2 cellular contexts compared by ENCODE assay signal in the genomic region with DNA sequence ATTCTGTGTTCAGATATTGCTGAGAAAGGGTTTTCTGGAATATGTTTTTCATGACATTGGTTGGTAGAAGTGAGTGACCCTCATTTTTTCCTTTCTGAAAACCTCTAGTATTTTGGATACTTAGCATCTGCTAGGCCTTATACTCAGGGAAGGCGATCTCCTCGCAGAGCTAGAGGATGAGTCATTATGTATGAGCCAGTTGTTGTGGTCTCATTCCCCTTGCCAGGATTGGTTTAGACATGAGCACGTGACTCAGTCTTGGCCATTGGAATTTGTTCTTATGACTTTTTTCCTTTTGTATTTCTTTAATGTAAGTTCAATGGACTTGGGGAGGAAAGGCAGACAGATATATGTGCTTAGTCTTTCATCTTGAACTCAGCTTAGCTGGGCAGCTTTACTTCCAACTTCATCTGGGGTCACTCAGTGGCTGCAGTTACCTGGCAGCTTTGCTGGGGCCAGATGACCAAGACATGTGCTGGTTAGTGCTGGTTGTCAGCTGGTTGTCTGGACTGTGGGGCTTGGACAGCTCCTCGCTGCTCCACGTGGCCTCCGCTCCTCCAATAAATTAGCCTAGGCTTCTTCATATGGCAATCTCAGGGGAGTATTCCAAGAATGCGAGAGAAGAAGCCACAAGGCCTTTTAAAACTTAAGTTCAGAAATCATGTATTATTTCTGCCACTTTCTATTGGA.
A peak's percentile ranks its signal among the peaks of the same experiment; 100 is the strongest.
TF ChIP-seq lines count a peak whose summit lies in the region.

No MANE protein-coding gene starts in this region.

TF ChIP-seq in K562, 482 proteins besides CTCF, POLR2A, EP300 and RAD21 (continued from another document and continues in another):
- TF ChIP-seq, protein P1, sequence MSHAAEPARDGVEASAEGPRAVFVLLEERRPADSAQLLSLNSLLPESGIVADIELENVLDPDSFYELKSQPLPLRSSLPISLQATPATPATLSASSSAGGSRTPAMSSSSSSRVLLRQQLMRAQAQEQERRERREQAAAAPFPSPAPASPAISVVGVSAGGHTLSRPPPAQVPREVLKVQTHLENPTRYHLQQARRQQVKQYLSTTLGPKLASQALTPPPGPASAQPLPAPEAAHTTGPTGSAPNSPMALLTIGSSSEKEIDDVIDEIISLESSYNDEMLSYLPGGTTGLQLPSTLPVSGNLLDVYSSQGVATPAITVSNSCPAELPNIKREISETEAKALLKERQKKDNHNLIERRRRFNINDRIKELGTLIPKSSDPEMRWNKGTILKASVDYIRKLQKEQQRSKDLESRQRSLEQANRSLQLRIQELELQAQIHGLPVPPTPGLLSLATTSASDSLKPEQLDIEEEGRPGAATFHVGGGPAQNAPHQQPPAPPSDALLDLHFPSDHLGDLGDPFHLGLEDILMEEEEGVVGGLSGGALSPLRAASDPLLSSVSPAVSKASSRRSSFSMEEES (CRISPR knock-in tag; IDR thresholded peaks at IDR 0.05): peak; percentile 52; the same call in 1 of the 2 replicates
- TF ChIP-seq, protein P2, sequence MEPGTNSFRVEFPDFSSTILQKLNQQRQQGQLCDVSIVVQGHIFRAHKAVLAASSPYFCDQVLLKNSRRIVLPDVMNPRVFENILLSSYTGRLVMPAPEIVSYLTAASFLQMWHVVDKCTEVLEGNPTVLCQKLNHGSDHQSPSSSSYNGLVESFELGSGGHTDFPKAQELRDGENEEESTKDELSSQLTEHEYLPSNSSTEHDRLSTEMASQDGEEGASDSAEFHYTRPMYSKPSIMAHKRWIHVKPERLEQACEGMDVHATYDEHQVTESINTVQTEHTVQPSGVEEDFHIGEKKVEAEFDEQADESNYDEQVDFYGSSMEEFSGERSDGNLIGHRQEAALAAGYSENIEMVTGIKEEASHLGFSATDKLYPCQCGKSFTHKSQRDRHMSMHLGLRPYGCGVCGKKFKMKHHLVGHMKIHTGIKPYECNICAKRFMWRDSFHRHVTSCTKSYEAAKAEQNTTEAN (CRISPR knock-in tag; IDR thresholded peaks at IDR 0.05): no peak
- TF ChIP-seq KLF13 (tag; IDR thresholded peaks at IDR 0.05; ENCODE audit: borderline replicate concordance, low read depth) (no peak), CREB3 (tag; conservative IDR thresholded peaks at IDR 0.05; ENCODE audit: low read depth) (no peak), ZNF75A (CRISPR knock-in tag; IDR thresholded peaks at IDR 0.05) (no peak), NFE2 (IDR thresholded peaks at IDR 0.05; ENCODE audit: low read depth) (no peak), DPF2 (IDR thresholded peaks at IDR 0.05) (no peak), TOE1 (IDR thresholded peaks at IDR 0.05; ENCODE audit: borderline replicate concordance) (0 out of 2 replicates have a peak, but pooled peaks have one; percentile 40), TOE1 (CRISPR knock-in tag; IDR thresholded peaks at IDR 0.05; ENCODE audit: borderline replicate concordance, low read depth) (no peak), RBM14 (IDR thresholded peaks at IDR 0.05; ENCODE audit: borderline replicate concordance, insufficient read depth, low read depth, low read length) (no peak), PRPF4 (IDR thresholded peaks at IDR 0.05; ENCODE audit: insufficient read depth, low read depth, low read length, poor library complexity, severe bottlenecking) (no peak), DDX20 (tag; IDR thresholded peaks at IDR 0.05; ENCODE audit: low read depth) (no peak), NFYB (IDR thresholded peaks at IDR 0.05; ENCODE audit: extremely low read depth, insufficient read length) (peak; percentile 12), STAG1 (CRISPR knock-in tag; IDR thresholded peaks at IDR 0.05; ENCODE audit: borderline replicate concordance) (no peak), CBFA2T2 (conservative IDR thresholded peaks at IDR 0.05) (no peak), BRF2 (IDR thresholded peaks at IDR 0.05; ENCODE audit: borderline replicate concordance, insufficient read depth, insufficient read length) (no peak), BDP1 (IDR thresholded peaks at IDR 0.05; ENCODE audit: insufficient read depth, insufficient read length) (no peak), TCF3 (CRISPR knock-in tag; IDR thresholded peaks at IDR 0.05) (no peak), ZC3H11A (IDR thresholded peaks at IDR 0.05; ENCODE audit: low read depth, low read length) (no peak)
- TF ChIP-seq, protein P3, sequence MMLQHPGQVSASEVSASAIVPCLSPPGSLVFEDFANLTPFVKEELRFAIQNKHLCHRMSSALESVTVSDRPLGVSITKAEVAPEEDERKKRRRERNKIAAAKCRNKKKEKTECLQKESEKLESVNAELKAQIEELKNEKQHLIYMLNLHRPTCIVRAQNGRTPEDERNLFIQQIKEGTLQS (IDR thresholded peaks at IDR 0.05): peak; percentile 39
- TF ChIP-seq, protein P3 (CRISPR knock-in tag; conservative IDR thresholded peaks at IDR 0.05): no peak
- TF ChIP-seq, protein P4, sequence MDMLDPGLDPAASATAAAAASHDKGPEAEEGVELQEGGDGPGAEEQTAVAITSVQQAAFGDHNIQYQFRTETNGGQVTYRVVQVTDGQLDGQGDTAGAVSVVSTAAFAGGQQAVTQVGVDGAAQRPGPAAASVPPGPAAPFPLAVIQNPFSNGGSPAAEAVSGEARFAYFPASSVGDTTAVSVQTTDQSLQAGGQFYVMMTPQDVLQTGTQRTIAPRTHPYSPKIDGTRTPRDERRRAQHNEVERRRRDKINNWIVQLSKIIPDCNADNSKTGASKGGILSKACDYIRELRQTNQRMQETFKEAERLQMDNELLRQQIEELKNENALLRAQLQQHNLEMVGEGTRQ (CRISPR knock-in tag; IDR thresholded peaks at IDR 0.05): peak; percentile 48

TF ChIP-seq in SK-N-SH treated with all-trans-retinoic acid at 6 μM for 48 hours, 23 proteins besides CTCF, POLR2A, EP300 and RAD21 (continued from another document):
- TF ChIP-seq CSRNP3 (CRISPR knock-in tag; IDR thresholded peaks at IDR 0.05): no peak
- TF ChIP-seq CSDC2 (CRISPR knock-in tag; IDR thresholded peaks at IDR 0.05): no peak
- TF ChIP-seq ZFP3 (CRISPR knock-in tag; IDR thresholded peaks at IDR 0.05): no peak
- no peak for TF ChIP-seq ARNTL (CRISPR knock-in tag; IDR thresholded peaks at IDR 0.05; ENCODE audit: borderline replicate concordance, low read depth)
- TF ChIP-seq ZNF70 (CRISPR knock-in tag; IDR thresholded peaks at IDR 0.05): no peak
- TF ChIP-seq GLIS3 (CRISPR knock-in tag; IDR thresholded peaks at IDR 0.05): no peak
- TF ChIP-seq ZNF8 (CRISPR knock-in tag; IDR thresholded peaks at IDR 0.05): no peak
